ENCODE assay signal across 24 cellular contexts in genomic region chr1:185721553-185721952, GRCh38. TPM values are rescaled to one million over a fixed set of nuclear protein-coding genes. Genes with fewer than 3 reads are reported as not detected.
DNase-seq lines count a peak whose midpoint lies in the region; ATAC-seq, FAIRE-seq and TF ChIP-seq lines count a peak whose summit lies in the region.
"Had no signal": no experiment of that assay in that cellular context is flagged by ENCODE, and none has a peak within 500 bp of the region (broad histone marks: within the 10 kb centered on the region; RNA-seq: fewer than 3 reads in every experiment).

No MANE protein-coding gene starts in this region.

- POLR2A ChIA-PET in HepG2 (lab: Yijun Ruan, JAX) = no interaction called here
- POLR2A ChIA-PET in CD8-positive, alpha-beta T cell (lab: Charles Lee) = no interaction called here

- FAIRE-seq in HepG2 (lab: Jason Lieb, UNC) = no peak
- FAIRE-seq: A549, GM12892, GM18507, H54 had no signal

- H3K27ac Mint-ChIP-seq in natural killer cell = no peak overlapping the region
- H3K27ac Mint-ChIP-seq in CD8-positive, alpha-beta T cell = no peak overlapping the region
- H3K27ac Mint-ChIP-seq: CD14-positive monocyte; CD4-positive, alpha-beta memory T cell; GM23338; HFFc6 had no signal

- no peaks in the 10 kb centered on the region for H3K9me3 Mint-ChIP-seq in natural killer cell
- H3K9me3 Mint-ChIP-seq in CD8-positive, alpha-beta T cell = no peaks in the 10 kb centered on the region
- H3K9me3 Mint-ChIP-seq: CD14-positive monocyte; CD4-positive, alpha-beta memory T cell; GM23338; HFFc6 had no signal

- CTCF ChIA-PET in HepG2 (lab: Yijun Ruan, JAX; ENCODE audit: low intra/inter-chr PET ratio, low total read pairs) = no interaction called here
- CTCF ChIA-PET in CD8-positive, alpha-beta T cell (lab: Charles Lee) = interaction anchor here (1.5 kb wide), 1 partner anchor 404 kb away, joined by 3 read pairs; no protein-coding TSS in a partner anchor

- H3K36me3 Mint-ChIP-seq in natural killer cell = no peaks in the 10 kb centered on the region
- no peaks in the 10 kb centered on the region for H3K36me3 Mint-ChIP-seq in CD8-positive, alpha-beta T cell
- H3K36me3 Mint-ChIP-seq: CD14-positive monocyte; CD4-positive, alpha-beta memory T cell had no signal

- H3K9me3 ChIP-seq in HepG2 (ENCODE audit: low read length) (no peaks in the 10 kb centered on the region), right lobe of liver (no peaks in the 10 kb centered on the region), SK-N-MC (ENCODE audit: low read depth, low read length) (no peaks in the 10 kb centered on the region)
- H3K9me3 ChIP-seq in CD8-positive, alpha-beta T cell (ENCODE audit: low read length) = no peaks in the 10 kb centered on the region
- H3K9me3 ChIP-seq: A549, BLaER1 had no signal

- TF ChIP-seq POLR2A in HepG2 (IDR thresholded peaks at IDR 0.05; ENCODE audit: insufficient read depth in 1 of 2, low read depth in 2 of 2, low read length in 2 of 2) = no peak
- no peak for TF ChIP-seq POLR2A in right lobe of liver (IDR thresholded peaks at IDR 0.05)

- H3K9ac ChIP-seq in HepG2 (ENCODE audit: insufficient read depth, low read depth, low read length) (no peak overlapping the region), SK-N-MC (ENCODE audit: insufficient read length) (peak overlapping the region; percentile 63)
- H3K9ac ChIP-seq: BLaER1 had no signal

- TF ChIP-seq CTCF in HepG2 (CRISPR knock-in tag; IDR thresholded peaks at IDR 0.05) (no peak), right lobe of liver (IDR thresholded peaks at IDR 0.05) (no peak), natural killer cell (IDR thresholded peaks at IDR 0.05) (no peak)
- no peak for TF ChIP-seq CTCF in CD8-positive, alpha-beta T cell (IDR thresholded peaks at IDR 0.05)

- H4K20me1 ChIP-seq in HepG2 (ENCODE audit: insufficient read depth, low read length) = no peaks in the 10 kb centered on the region
- H4K20me1 ChIP-seq: BLaER1 had no signal

- no TSS peak for BruUV-seq in HepG2 (replicated peaks; lab: Mats Ljungman, UMichigan)

- no peak overlapping the region for H3K4me2 ChIP-seq in HepG2 (ENCODE audit: low read depth, low read length)
- H3K4me2 ChIP-seq: A549, BLaER1, GM23338 had no signal

- H2AFZ ChIP-seq in HepG2 (ENCODE audit: low read length) = no peak overlapping the region
- H2AFZ ChIP-seq: GM23338 had no signal

- H3K4me1 ChIP-seq in HepG2 (ENCODE audit: insufficient read depth, low read length) (no peaks in the 10 kb centered on the region), right lobe of liver (peaks cover 0 to 12% (median 0%) of the 10 kb centered on the region in 4 donors)
- H3K4me1 ChIP-seq in CD8-positive, alpha-beta T cell (ENCODE audit: insufficient read depth, low read length) = no peaks in the 10 kb centered on the region
- H3K4me1 ChIP-seq: BLaER1 had no signal

- H3K27me3 Mint-ChIP-seq in natural killer cell (ENCODE audit: low read depth in 2 of 2) = peaks cover 23 to 45% of the 10 kb centered on the region in 2 donors
- no peaks in the 10 kb centered on the region for H3K27me3 Mint-ChIP-seq in CD8-positive, alpha-beta T cell (ENCODE audit: low read depth)

- no peaks in the 10 kb centered on the region for H3K27me3 ChIP-seq in HepG2 (ENCODE audit: control insufficient read depth in 1 of 2, insufficient read depth in 2 of 2, low read length in 2 of 2)
- no peaks in the 10 kb centered on the region for H3K27me3 ChIP-seq in right lobe of liver
- no peaks in the 10 kb centered on the region for H3K27me3 ChIP-seq in CD8-positive, alpha-beta T cell (ENCODE audit: insufficient read depth, low read length)
- H3K27me3 ChIP-seq: BLaER1 had no signal

- DNase-seq in DMS 273 (lab: John Stamatoyannopoulos, UW; ENCODE audit: unreplicated experiment) = peak; percentile 15
- no peak for DNase-seq in DMS 273 treated with DMSO at 0.1 percent for 48 hours (lab: John Stamatoyannopoulos, UW)
- DNase-seq in HepG2 (ENCODE audit: low spot score) = no peak
- no peak for DNase-seq in right lobe of liver
- DNase-seq in SK-N-MC (ENCODE audit: low read depth, low spot score) = no peak
- DNase-seq in DMS153 treated with DMSO at 0.1 percent for 48 hours (lab: John Stamatoyannopoulos, UW; ENCODE audit: unreplicated experiment) = no peak
- no peak for DNase-seq in natural killer cell
- no peak for DNase-seq in CD8-positive, alpha-beta T cell
- DNase-seq: Calu3; CD4-positive, alpha-beta memory T cell; DMS79; GDM1; HCEC 1CT; HFFc6; IMR-90 had no signal

- H3K36me3 ChIP-seq in HepG2 (replicated peaks in 1 of 2; ENCODE audit: control insufficient read depth in 1 of 2, insufficient read depth in 2 of 2, low read length in 2 of 2) = no peaks in the 10 kb centered on the region
- H3K36me3 ChIP-seq in right lobe of liver = no peaks in the 10 kb centered on the region
- H3K36me3 ChIP-seq in SK-N-MC (ENCODE audit: insufficient read depth, low read length) = no peaks in the 10 kb centered on the region; the same call in 1 of the 2 replicates
- no peaks in the 10 kb centered on the region for H3K36me3 ChIP-seq in CD8-positive, alpha-beta T cell (ENCODE audit: insufficient read depth, low read length)
- H3K36me3 ChIP-seq: BLaER1 had no signal

- TF ChIP-seq RAD21 in HepG2 (CRISPR knock-in tag; IDR thresholded peaks at IDR 0.05) = no peak

- intact Hi-C loops in HepG2 (cut with micrococcal nuclease; ENCODE audit: unreplicated experiment) = loop anchor here (2.0 kb wide), 1 partner anchor 13 kb away; the partner anchor contains the start of gene HMCN1
- intact Hi-C loops in right lobe of liver (cut with DNase I) = no loop called here
- intact Hi-C loops in natural killer cell (cut with micrococcal nuclease) = no loop called here
- intact Hi-C loops in CD8-positive, alpha-beta T cell (cut with DNase I, micrococcal nuclease) = no loop called here

- in situ Hi-C loops in HepG2 (cut with HindIII; ENCODE audit: extremely low pct_ligation_motif_present, low pct_unique_long_range_greater_than_20kb) = no loop called here

- no peaks in the 10 kb centered on the region for H3K4me1 Mint-ChIP-seq in natural killer cell
- H3K4me1 Mint-ChIP-seq in CD8-positive, alpha-beta T cell (ENCODE audit: low read depth) = no peaks in the 10 kb centered on the region
- H3K4me1 Mint-ChIP-seq: CD14-positive monocyte; CD4-positive, alpha-beta memory T cell; GM23338 had no signal

- H3K4me3 ChIP-seq in HepG2 (replicated peaks in 1 of 3; ENCODE audit: insufficient read depth in 1 of 3, low read depth in 2 of 3, low read length in 3 of 3) (no peak overlapping the region), right lobe of liver (no peak overlapping the region), SK-N-MC (peak overlapping the region; percentile 57; the same call in 1 of the 2 replicates)
- no peak overlapping the region for H3K4me3 ChIP-seq in CD8-positive, alpha-beta T cell (ENCODE audit: low read depth, low read length)
- H3K4me3 ChIP-seq: A549, BLaER1, GM23338 had no signal

- TF ChIP-seq EP300 in HepG2 (IDR thresholded peaks at IDR 0.05; ENCODE audit: low read depth in 2 of 2, low read length in 2 of 2) (no peak), HepG2 (CRISPR knock-in tag; IDR thresholded peaks at IDR 0.05; ENCODE audit: borderline replicate concordance) (no peak)

- no peak overlapping the region for H3K27ac ChIP-seq in HepG2 (ENCODE audit: extremely low read length, insufficient read depth, low read length)
- no peak overlapping the region for H3K27ac ChIP-seq in right lobe of liver
- peak overlapping the region; percentile 100 for H3K27ac ChIP-seq in SK-N-MC
- H3K27ac ChIP-seq in CD8-positive, alpha-beta T cell (ENCODE audit: low read depth, low read length) = no peak overlapping the region
- H3K27ac ChIP-seq: 22Rv1, A549, BLaER1, HL-60 had no signal

- H3K79me2 ChIP-seq in HepG2 (ENCODE audit: insufficient read depth, low read length) = no peaks in the 10 kb centered on the region

- no peak overlapping the region for H3K4me3 Mint-ChIP-seq in natural killer cell
- H3K4me3 Mint-ChIP-seq in CD8-positive, alpha-beta T cell = no peak overlapping the region
- H3K4me3 Mint-ChIP-seq: CD14-positive monocyte; CD4-positive, alpha-beta memory T cell; GM23338; HFFc6 had no signal

- ATAC-seq in HepG2 = no peak
- ATAC-seq in right lobe of liver = no peak
- no peak for ATAC-seq in natural killer cell
- no peak for ATAC-seq in CD8-positive, alpha-beta T cell
- ATAC-seq: A549, GM23338 had no signal

TF ChIP-seq in HepG2, 621 proteins besides CTCF, POLR2A, EP300 and RAD21:
- TF ChIP-seq LCORL (IDR thresholded peaks at IDR 0.05) (peak; percentile 95), LCORL (CRISPR knock-in tag; IDR thresholded peaks at IDR 0.05) (no peak), HNF4A (CRISPR knock-in tag; IDR thresholded peaks at IDR 0.05) (no peak)

RNA-seq across cellular contexts. Expression of gene HMCN1, which starts 12.6 kb away (rescaled TPM):
- total RNA-seq in HepG2 (2016; rRNA removed; fragmentation: Illumina TruSeq; extraction: Trizol) = not detected in 2 replicates
- not detected in 2 replicates for total RNA-seq in HepG2 (2016; cell fraction: cytosol; rRNA removed; fragmentation: Illumina TruSeq; extraction: Trizol; ENCODE audit: low read depth)
- total RNA-seq in HepG2 (2016; cell fraction: insoluble cytoplasmic fraction; rRNA removed; fragmentation: Illumina TruSeq; extraction: Trizol) = not detected in 2 replicates
- not detected in 2 replicates for total RNA-seq in HepG2 (2016; cell fraction: membrane; rRNA removed; fragmentation: Illumina TruSeq; extraction: Trizol)
- total RNA-seq in HepG2 (2016; cell fraction: nucleus; rRNA removed; fragmentation: Illumina TruSeq; extraction: Trizol) = 0.03 TPM in 1 of 2 replicates, not detected in the other
- 0.03 and 0.10 TPM in 2 replicates for polyA plus RNA-seq in HepG2 (2011; rRNA removed)
- polyA plus RNA-seq in HepG2 (2011; cell fraction: cytosol; rRNA removed) = under 0.01 TPM in 1 of 2 replicates, not detected in the other
- 0.02 and 0.24 TPM in 2 replicates for polyA plus RNA-seq in HepG2 (2011; cell fraction: nucleus; rRNA removed)
- polyA plus RNA-seq in HepG2 (2012) = not detected in 2 replicates
- polyA plus RNA-seq in HepG2 (2016; cell fraction: cytosol; fragmentation: Illumina TruSeq; extraction: Trizol; ENCODE audit: low read depth) = not detected in 2 replicates
- polyA plus RNA-seq in HepG2 (2016; cell fraction: insoluble cytoplasmic fraction; fragmentation: Illumina TruSeq; extraction: Trizol; ENCODE audit: low read depth) = not detected in 2 replicates
- not detected in 2 replicates for polyA plus RNA-seq in HepG2 (2016; cell fraction: membrane; fragmentation: Illumina TruSeq; extraction: Trizol; ENCODE audit: low read depth)
- not detected in 2 replicates for polyA plus RNA-seq in HepG2 (2016; cell fraction: nucleus; fragmentation: Illumina TruSeq; extraction: Trizol; ENCODE audit: insufficient read depth, low read depth)
- polyA minus RNA-seq in HepG2 (2011; rRNA and poly(A)+ RNA removed; ENCODE audit: low replicate concordance) = 0.02 and 3.1 TPM in 2 replicates
- polyA minus RNA-seq in HepG2 (2011; cell fraction: cytosol; rRNA and poly(A)+ RNA removed) = not detected in 2 replicates
- polyA minus RNA-seq in HepG2 (2011; cell fraction: nucleus; rRNA and poly(A)+ RNA removed) = 0.12 and 0.13 TPM in 2 replicates
- 1 to 10 TPM; 4.7 to 7.5 (median 5.7) TPM for total RNA-seq in right lobe of liver
- total RNA-seq in natural killer cell = under 1 TPM; 0.02 to 0.45 (median 0.39) TPM
- total RNA-seq in CD8-positive, alpha-beta T cell = under 1 TPM in 1 of 2 experiments, not detected in 1; 0.03 TPM
- polyA plus RNA-seq: CD14-positive monocyte; CD4-positive, alpha-beta memory T cell had no signal
